14 cellular contexts compared by ENCODE assay signal in genomic region chr1:21239181-21239580, GRCh38. TPM values are rescaled to one million over a fixed set of nuclear protein-coding genes. Genes with fewer than 3 reads are reported as not detected.
DNase-seq lines count a peak whose midpoint lies in the region; ATAC-seq and TF ChIP-seq lines count a peak whose summit lies in the region.
"Had no signal": no experiment of that assay in that cellular context is flagged by ENCODE, and none has a peak within 500 bp of the region (broad histone marks: within the 10 kb centered on the region; RNA-seq: fewer than 3 reads in every experiment).

No MANE protein-coding gene starts in this region.

- H4K20me1 ChIP-seq in osteoblast (ENCODE audit: insufficient read depth, low read length), result no peaks in the 10 kb centered on the region

- H3K36me3 ChIP-seq in osteoblast (ENCODE audit: insufficient read depth, low read length), result peaks cover 36% of the 10 kb centered on the region

- no peaks in the 10 kb centered on the region for H3K9me3 ChIP-seq in osteoblast (ENCODE audit: low read depth, low read length)

- no peaks in the 10 kb centered on the region for H3K79me2 ChIP-seq in osteoblast (ENCODE audit: insufficient read depth, low read length)

- no peak overlapping the region for H3K4me3 ChIP-seq in osteoblast (ENCODE audit: insufficient read depth, low read length)

- no peak overlapping the region for H3K4me2 ChIP-seq in osteoblast (ENCODE audit: insufficient read depth, low read length)

- no peaks in the 10 kb centered on the region for H3K27me3 ChIP-seq in osteoblast (ENCODE audit: insufficient read depth, low read length)

- no peak overlapping the region for H2AFZ ChIP-seq in osteoblast (ENCODE audit: low read length)

- peak; percentile 47 for DNase-seq in GM10266 (ENCODE audit: extremely low spot score)
- DNase-seq in M059J (ENCODE audit: low read depth), result peak; percentile 98
- peak; percentile 31 for DNase-seq in astrocyte of the hippocampus (ENCODE audit: low read depth, low spot score)
- peak; percentile 30 for DNase-seq in osteoblast (ENCODE audit: insufficient read length, low spot score, missing footprints)
- DNase-seq in mucosa of gallbladder (ENCODE audit: low spot score), result no peak
- DNase-seq in activated CD4-positive, alpha-beta T cell treated with anti-CD3 and anti-CD28 coated beads for 1 hour, result no peak
- DNase-seq: dermis blood vessel endothelial cell; DMS79; NCI-H1092 treated with DMSO at 0.1 percent for 48 hours; stimulated activated CD4-positive, alpha-beta T cell treated with anti-CD3 and anti-CD28 coated beads, Interleukin-1b, Interleukin-23, amount 100 ng/mL, for 48 hours; WERI-Rb-1 had no signal

- TF ChIP-seq CTCF in GM10266 (IDR thresholded peaks at IDR 0.05; ENCODE audit: control insufficient read depth, insufficient read depth, low read depth, missing control alignments) (no peak), osteoblast (IDR thresholded peaks at IDR 0.05; ENCODE audit: extremely low read depth, low read depth, low read length) (no peak)

- ATAC-seq in HG02759 (IDR thresholded peaks at IDR 0.05; ENCODE audit: unreplicated experiment), result no peak
- no peak for ATAC-seq in GM21526 (IDR thresholded peaks at IDR 0.05; ENCODE audit: low FRiP score, unreplicated experiment)
- ATAC-seq: SK-N-SH treated with all-trans-retinoic acid at 6 μM for 48 hours had no signal

- H3K4me1 ChIP-seq in osteoblast (ENCODE audit: insufficient read depth, low read length), result peaks cover 14% of the 10 kb centered on the region

- H3K27ac ChIP-seq in osteoblast (ENCODE audit: low read depth, low read length), result no peak overlapping the region
- H3K27ac ChIP-seq: WERI-Rb-1 had no signal

RNA-seq across cellular contexts. Expression of gene ECE1, which starts 51.1 kb away (rescaled TPM):
- 88.5 and 125 TPM in 2 replicates for total RNA-seq in M059J (2014; rRNA removed; shearing (Covaris generic))
- 32.6 and 34.8 TPM in 2 replicates for total RNA-seq in osteoblast
- total RNA-seq in mucosa of gallbladder, result 140 TPM

Comparison
In these comparisons a context has a peak if more than half of its experiments do, and no peak if none do; other contexts are left out.
1. DNase-seq: peak in GM10266 (single experiment), M059J (single experiment), astrocyte of the hippocampus (single experiment) and osteoblast (single experiment); none in mucosa of gallbladder (single experiment) and activated CD4-positive, alpha-beta T cell treated with anti-CD3 and anti-CD28 coated beads for 1 hour (single experiment).